In genomic region chr13:99656092-99656745, GRCh38 we compare ENCODE assay signal across 8 cellular contexts. TPM values are rescaled to one million over a fixed set of nuclear protein-coding genes. Genes with fewer than 3 reads are reported as not detected.
A peak's percentile ranks its signal among the peaks of the same experiment; 100 is the strongest.
DNase-seq lines count a peak whose midpoint lies in the region; ATAC-seq and TF ChIP-seq lines count a peak whose summit lies in the region.

No MANE protein-coding gene starts in this region.

- H3K4me1 Mint-ChIP-seq in CD8-positive, alpha-beta T cell (ENCODE audit: low read depth), result peaks cover 47% of the 10 kb centered on the region
- peaks cover 13 to 24% (median 21%) of the 10 kb centered on the region in 3 donors for H3K4me1 Mint-ChIP-seq in naive B cell
- peaks cover 23% of the 10 kb centered on the region for H3K4me1 Mint-ChIP-seq in stimulated activated memory B cell treated with anti-CD40 and anti-IgM and Interleukin-4, amounts not matched to agents 10 μg/mL and 1 μg/mL and 100 μg/mL, for 72 hours

- H2AFZ ChIP-seq in OCI-LY7 (ENCODE audit: low read length), result no peak overlapping the region

- H3K36me3 Mint-ChIP-seq in CD8-positive, alpha-beta T cell, result no peaks in the 10 kb centered on the region
- H3K36me3 Mint-ChIP-seq in naive B cell, result no peaks in the 10 kb centered on the region
- H3K36me3 Mint-ChIP-seq in stimulated activated memory B cell treated with anti-CD40 and anti-IgM and Interleukin-4, amounts not matched to agents 10 μg/mL and 1 μg/mL and 100 μg/mL, for 72 hours, result no peaks in the 10 kb centered on the region

- no peaks in the 10 kb centered on the region for H3K9me2 ChIP-seq in OCI-LY7 (ENCODE audit: insufficient read depth, low read length)

- no TSS peak for BruUV-seq in OCI-LY7 (replicated peaks; lab: Mats Ljungman, UMichigan)

- peak; percentile 61 for ATAC-seq in CD8-positive, alpha-beta T cell
- ATAC-seq in GM21515 (IDR thresholded peaks at IDR 0.05; ENCODE audit: unreplicated experiment) (peak; percentile 62), esophagus mucosa (peak; percentile 78), naive B cell (ENCODE audit: low read depth in 2 of 2) (peak; percentile 56 to 70)
- peak; percentile 67 for ATAC-seq in stimulated activated memory B cell treated with anti-CD40 and anti-IgM and Interleukin-4, amounts not matched to agents 10 μg/mL and 1 μg/mL and 100 μg/mL, for 72 hours

- peak; percentile 92 for TF ChIP-seq CTCF in CD8-positive, alpha-beta T cell (IDR thresholded peaks at IDR 0.05)
- peak; percentile 82 for TF ChIP-seq CTCF in OCI-LY7 (conservative IDR thresholded peaks at IDR 0.05; ENCODE audit: low read length)

- H3K36me3 ChIP-seq in CD8-positive, alpha-beta T cell (ENCODE audit: insufficient read depth, low read length), result no peaks in the 10 kb centered on the region
- H3K36me3 ChIP-seq in OCI-LY7 (ENCODE audit: insufficient read depth, low read length), result no peaks in the 10 kb centered on the region

- H3K9me3 Mint-ChIP-seq in CD8-positive, alpha-beta T cell, result no peaks in the 10 kb centered on the region
- no peaks in the 10 kb centered on the region for H3K9me3 Mint-ChIP-seq in naive B cell
- H3K9me3 Mint-ChIP-seq in stimulated activated memory B cell treated with anti-CD40 and anti-IgM and Interleukin-4, amounts not matched to agents 10 μg/mL and 1 μg/mL and 100 μg/mL, for 72 hours, result no peaks in the 10 kb centered on the region

- H3K9me3 ChIP-seq in CD8-positive, alpha-beta T cell (ENCODE audit: low read length), result no peaks in the 10 kb centered on the region
- H3K9me3 ChIP-seq in OCI-LY7 (ENCODE audit: low read length), result no peaks in the 10 kb centered on the region

- H3K4me2 ChIP-seq in OCI-LY7 (ENCODE audit: low read length), result no peak overlapping the region

- H3K4me3 ChIP-seq in CD8-positive, alpha-beta T cell (ENCODE audit: low read depth, low read length), result peak overlapping the region; percentile 32
- H3K4me3 ChIP-seq in Jurkat, Clone E6-1 (ENCODE audit: low read length), result peak overlapping the region; percentile 27
- no peak overlapping the region for H3K4me3 ChIP-seq in OCI-LY7 (ENCODE audit: low read depth, low read length, poor library complexity, severe bottlenecking)

- no peaks in the 10 kb centered on the region for H3K79me2 ChIP-seq in OCI-LY7 (ENCODE audit: insufficient read depth, low read depth, low read length)

- H3K27me3 Mint-ChIP-seq in CD8-positive, alpha-beta T cell (ENCODE audit: low read depth), result no peaks in the 10 kb centered on the region
- peaks cover 0 to 23% (median 8%) of the 10 kb centered on the region in 3 donors for H3K27me3 Mint-ChIP-seq in naive B cell
- H3K27me3 Mint-ChIP-seq in stimulated activated memory B cell treated with anti-CD40 and anti-IgM and Interleukin-4, amounts not matched to agents 10 μg/mL and 1 μg/mL and 100 μg/mL, for 72 hours, result no peaks in the 10 kb centered on the region

- H4K20me1 ChIP-seq in OCI-LY7 (ENCODE audit: insufficient read depth, low read length), result no peaks in the 10 kb centered on the region

- peak; percentile 71 to 89 (median 80) for DNase-seq in CD8-positive, alpha-beta T cell
- DNase-seq in Jurkat, Clone E6-1 (ENCODE audit: low read depth, low spot score), result peak; percentile 77
- DNase-seq in OCI-LY7 (ENCODE audit: low spot score) (peak; percentile 45), activated T-cell treated with anti-CD3 and anti-CD28 coated beads for 4 hours (peak; percentile 83), naive B cell (peak; percentile 58)

- intact Hi-C loops in CD8-positive, alpha-beta T cell (cut with DNase I, micrococcal nuclease), result loop anchor here (1.0 to 10.0 kb wide), 17 partner anchors 49 to 1471 kb away; partner anchors contain the start of genes CLYBL (in 2 of the 2), GGACT (in 2 of the 2), PCCA (in 1 of the 2) and TMTC4 (in 1 of the 2)
- intact Hi-C loops in OCI-LY7 (cut with micrococcal nuclease; ENCODE audit: unreplicated experiment), result loop anchor here (10.0 kb wide), 2 partner anchors 579 to 859 kb away; no protein-coding TSS in a partner anchor

- no peaks in the 10 kb centered on the region for H3K27me3 ChIP-seq in CD8-positive, alpha-beta T cell (ENCODE audit: insufficient read depth, low read length)

- CTCF ChIA-PET in CD8-positive, alpha-beta T cell (lab: Charles Lee), result interaction anchor here (0.6 to 6.6 kb wide), 70 partner anchors 8 to 1488 kb away, joined by 3 to 119 read pairs (median 4); partner anchors contain the start of genes CLYBL, GGACT and PCCA
- CTCF ChIA-PET in OCI-LY7 (lab: Charles Lee; ENCODE audit: unreplicated experiment), result no interaction called here

- peak overlapping the region; percentile 22 for H3K27ac ChIP-seq in CD8-positive, alpha-beta T cell (ENCODE audit: low read depth, low read length)
- H3K27ac ChIP-seq in OCI-LY7 (ENCODE audit: low read depth, low read length, poor library complexity, severe bottlenecking), result no peak overlapping the region

- peaks cover 42% of the 10 kb centered on the region for H3K4me1 ChIP-seq in CD8-positive, alpha-beta T cell (ENCODE audit: insufficient read depth, low read length)
- no peaks in the 10 kb centered on the region for H3K4me1 ChIP-seq in OCI-LY7 (ENCODE audit: insufficient read depth, low read length, poor library complexity, severe bottlenecking)

- H3K27ac Mint-ChIP-seq in CD8-positive, alpha-beta T cell, result peak overlapping the region; percentile 97
- peak overlapping the region in 2 of 6 donors; percentile 4 to 42 for H3K27ac Mint-ChIP-seq in naive B cell
- H3K27ac Mint-ChIP-seq in stimulated activated memory B cell treated with anti-CD40 and anti-IgM and Interleukin-4, amounts not matched to agents 10 μg/mL and 1 μg/mL and 100 μg/mL, for 72 hours, result no peak overlapping the region

- POLR2A ChIA-PET in CD8-positive, alpha-beta T cell (lab: Charles Lee), result interaction anchor here (0.6 to 3.0 kb wide), 10 partner anchors 9 to 931 kb away, joined by 3 to 19 read pairs (median 8); partner anchors contain the start of genes CLYBL and GGACT
- POLR2A ChIA-PET in OCI-LY7 (lab: Charles Lee), result interaction anchor here (0.5 to 0.6 kb wide), 2 partner anchors 57 to 538 kb away, joined by 3 read pairs; no protein-coding TSS in a partner anchor

- peak overlapping the region; percentile 84 for H3K4me3 Mint-ChIP-seq in CD8-positive, alpha-beta T cell
- H3K4me3 Mint-ChIP-seq in naive B cell, result peak overlapping the region in 1 of 8 donors; percentile 18
- no peak overlapping the region for H3K4me3 Mint-ChIP-seq in stimulated activated memory B cell treated with anti-CD40 and anti-IgM and Interleukin-4, amounts not matched to agents 10 μg/mL and 1 μg/mL and 100 μg/mL, for 72 hours

RNA-seq across cellular contexts. Expression of gene CLYBL, which starts 49.7 kb away (rescaled TPM):
- 1 to 10 TPM; 2.5 to 4.1 TPM for total RNA-seq in CD8-positive, alpha-beta T cell
- 8.7 TPM for polyA plus RNA-seq in Jurkat, Clone E6-1 (2012; ENCODE audit: insufficient read depth, insufficient read length)
- total RNA-seq in OCI-LY7 (2014; rRNA removed; shearing (Covaris generic)), result 2.8 and 4.1 TPM in 2 replicates
- total RNA-seq in OCI-LY7 (2022) (6.5 and 7.2 TPM in 2 replicates), esophagus mucosa (10.7 TPM)
- polyA plus RNA-seq in naive B cell (ENCODE audit: low read depth in 6 of 6), result 10 to 100 TPM in 4 of 6 donors, 1 to 10 TPM in 2; 4.3 to 21.6 (median 10.9) TPM
